8 cellular contexts compared by ENCODE assay signal in the genomic region with DNA sequence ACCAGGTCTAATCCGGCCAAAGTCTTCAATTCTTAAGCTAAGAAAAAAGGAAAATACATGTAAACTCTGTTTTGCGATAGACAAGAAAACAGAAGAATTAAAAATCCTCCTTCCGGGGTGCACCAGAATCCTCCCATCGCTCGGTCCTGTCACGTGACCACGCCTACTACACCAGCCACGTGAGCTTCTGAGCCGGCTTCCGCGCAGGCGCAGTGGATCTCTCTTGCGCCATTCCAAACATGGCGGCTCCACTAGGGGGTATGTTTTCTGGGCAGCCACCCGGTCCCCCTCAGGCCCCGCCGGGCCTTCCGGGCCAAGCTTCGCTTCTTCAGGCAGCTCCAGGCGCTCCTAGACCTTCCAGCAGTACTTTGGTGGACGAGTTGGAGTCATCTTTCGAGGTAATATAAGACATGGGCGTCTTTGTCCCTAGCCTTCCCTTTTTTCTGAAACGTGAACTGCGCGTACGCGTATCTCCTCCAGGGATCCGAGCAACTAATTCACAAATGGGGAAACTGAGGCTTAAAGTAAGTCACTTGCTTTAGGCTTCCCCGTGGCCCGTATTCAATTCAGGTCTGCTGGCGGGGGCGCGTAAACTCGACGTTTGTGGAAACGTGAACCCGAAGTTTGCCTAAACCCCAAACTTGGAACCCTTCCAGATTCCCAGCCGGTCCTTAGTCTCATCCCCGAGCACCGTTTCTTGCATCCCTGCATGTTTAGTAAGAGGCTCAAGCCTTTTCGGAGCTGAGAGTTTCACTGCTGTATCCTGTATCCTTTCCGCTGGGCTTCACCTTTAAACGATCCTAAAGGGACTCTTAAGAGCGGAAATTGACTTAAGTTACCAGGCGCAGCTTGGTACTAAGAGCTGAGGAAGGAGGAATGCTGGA. TPM values are rescaled to one million over a fixed set of nuclear protein-coding genes. Genes with fewer than 3 reads are reported as not detected.
DNase-seq lines count a peak whose midpoint lies in the region; FAIRE-seq and TF ChIP-seq lines count a peak whose summit lies in the region.

A gene with protein sequence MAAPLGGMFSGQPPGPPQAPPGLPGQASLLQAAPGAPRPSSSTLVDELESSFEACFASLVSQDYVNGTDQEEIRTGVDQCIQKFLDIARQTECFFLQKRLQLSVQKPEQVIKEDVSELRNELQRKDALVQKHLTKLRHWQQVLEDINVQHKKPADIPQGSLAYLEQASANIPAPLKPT (plus strand): TSS at position 226 of the 884 bp plus-strand sequence. CDS start 14 bp downstream, at position 240.

- peak within 1 kb of the TSS; percentile 96 for H3K9ac ChIP-seq in Loucy (ENCODE audit: low read depth, low read length, poor library complexity, severe bottlenecking)
- H3K9ac ChIP-seq in neural cell (ENCODE audit: low read length), result peak within 1 kb of the TSS; percentile 78

- H3K4me2 ChIP-seq in Loucy (ENCODE audit: low read depth, low read length, poor library complexity, severe bottlenecking) (peak within 1 kb of the TSS; percentile 94), neural cell (ENCODE audit: low read length) (peak within 1 kb of the TSS; percentile 86)

- peak within 1 kb of the TSS; percentile 64 for H3K27ac ChIP-seq in neural cell (ENCODE audit: low read length)
- H3K27ac ChIP-seq in stomach, result peak within 1 kb of the TSS; percentile 87 to 92 (median 91)

- DNase-seq in ELR (ENCODE audit: low read depth), result peak; percentile 96
- DNase-seq in H54 (ENCODE audit: insufficient read length, low spot score), result peak; percentile 77
- DNase-seq in SHP77 treated with DMSO at 0.1 percent for 48 hours (lab: John Stamatoyannopoulos, UW), result peak; percentile 35
- DNase-seq in activated effector memory CD4-positive, alpha-beta T cell treated with anti-CD3 and anti-CD28 coated beads, Interleukin-2, amount 50 U/mL, for 16 hours, result peak; percentile 98
- peak; percentile 96 for DNase-seq in fibroblast of villous mesenchyme (ENCODE audit: low read depth)
- DNase-seq in stomach, result peak; percentile 98

- no peaks in the 10 kb centered on the region for H3K9me2 ChIP-seq in Loucy (replicated peaks; ENCODE audit: low read depth, low read length)
- no peaks in the 10 kb centered on the region for H3K9me2 ChIP-seq in neural cell (ENCODE audit: insufficient read depth, low read length)

- TF ChIP-seq RAD21 in neural cell (conservative IDR thresholded peaks at IDR 0.05), result peak; percentile 52

- no peak for FAIRE-seq in H54 (lab: Jason Lieb, UNC)

- peaks cover 43% of the 10 kb centered on the region for H3K4me1 ChIP-seq in Loucy (ENCODE audit: insufficient read depth, low read length, poor library complexity, severe bottlenecking)
- peaks cover 29 to 57% (median 40%) of the 10 kb centered on the region in 4 donors for H3K4me1 ChIP-seq in stomach

- peaks cover 2% of the 10 kb centered on the region; the same call in 1 of the 2 replicates for H3K36me3 ChIP-seq in Loucy (ENCODE audit: insufficient read depth, low read length)
- H3K36me3 ChIP-seq in neural cell (ENCODE audit: insufficient read depth, low read length), result no peaks in the 10 kb centered on the region
- peaks cover 0 to 33% (median 28%) of the 10 kb centered on the region in 4 donors for H3K36me3 ChIP-seq in stomach

- peaks cover 47% of the 10 kb centered on the region for H4K20me1 ChIP-seq in Loucy (ENCODE audit: insufficient read depth, low read length, poor library complexity, severe bottlenecking)
- no peaks in the 10 kb centered on the region for H4K20me1 ChIP-seq in neural cell (ENCODE audit: insufficient read depth)

- H3K27me3 ChIP-seq in Loucy (ENCODE audit: insufficient read depth, low read length, poor library complexity, severe bottlenecking) (no peaks in the 10 kb centered on the region), neural cell (ENCODE audit: insufficient read depth, low read depth, low read length) (no peaks in the 10 kb centered on the region), stomach (no peaks in the 10 kb centered on the region)

- H3K4me3 ChIP-seq in Loucy (ENCODE audit: low read length, poor library complexity, severe bottlenecking) (peak within 1 kb of the TSS; percentile 92), fibroblast of villous mesenchyme (ENCODE audit: low read depth, low read length) (peak within 1 kb of the TSS; percentile 97), neural cell (ENCODE audit: low read length) (peak within 1 kb of the TSS; percentile 77), stomach (peak within 1 kb of the TSS; percentile 85 to 99 (median 94))

- H2AFZ ChIP-seq in Loucy (ENCODE audit: low read length) (peak within 1 kb of the TSS; percentile 99), neural cell (ENCODE audit: low read depth, low read length) (peak within 1 kb of the TSS; percentile 81)

- 0 to 1% (median 0%) methylated on average over 46 of the region's 46 CpGs for WGBS in stomach, 5 donors

- TF ChIP-seq EP300 in neural cell (conservative IDR thresholded peaks at IDR 0.05; ENCODE audit: poor library complexity, severe bottlenecking), result peak; percentile 43
- no peak for TF ChIP-seq EP300 in stomach (IDR thresholded peaks at IDR 0.05)

- no peaks in the 10 kb centered on the region for H3F3A ChIP-seq in Loucy (ENCODE audit: low read depth)
- H3F3A ChIP-seq in neural cell (ENCODE audit: insufficient read depth, low read length, poor library complexity, severe bottlenecking), result no peaks in the 10 kb centered on the region

- TF ChIP-seq CTCF in Loucy (conservative IDR thresholded peaks at IDR 0.05; ENCODE audit: low read length) (no peak), fibroblast of villous mesenchyme (IDR thresholded peaks at IDR 0.05; ENCODE audit: insufficient read depth, low read depth, low read length) (no peak), neural cell (IDR thresholded peaks at IDR 0.05; ENCODE audit: poor library complexity, severe bottlenecking) (peak; percentile 44), stomach (IDR thresholded peaks at IDR 0.05) (peak in 1 of 7 experiments; percentile 18)

- H3K9me3 ChIP-seq in Loucy (ENCODE audit: insufficient read depth, low read depth, low read length) (no peaks in the 10 kb centered on the region), neural cell (ENCODE audit: low read length) (no peaks in the 10 kb centered on the region), stomach (no peaks in the 10 kb centered on the region)

- peak; percentile 77 for TF ChIP-seq POLR2A in H54 (IDR thresholded peaks at IDR 0.05; ENCODE audit: low read depth, low read length)
- TF ChIP-seq POLR2A in stomach (IDR thresholded peaks at IDR 0.05), result peak in 2 of 4 donors; percentile 39 to 81

- H3K79me2 ChIP-seq in Loucy (ENCODE audit: insufficient read depth, low read length), result peaks cover 58% of the 10 kb centered on the region
- peaks cover 47% of the 10 kb centered on the region for H3K79me2 ChIP-seq in neural cell (replicated peaks; ENCODE audit: insufficient read depth, low read length)

- intact Hi-C loops in stomach (cut with DNase I; ENCODE audit: low total_unique reads), result loop anchor here (5.0 kb wide), 1 partner anchor 32 kb away; no protein-coding TSS in a partner anchor

TF ChIP-seq in neural cell, 6 proteins besides CTCF, POLR2A, EP300 and RAD21:
- TF ChIP-seq TAF1 (IDR thresholded peaks at IDR 0.05; ENCODE audit: low read depth) (peak; percentile 77), EZH2 (IDR thresholded peaks at IDR 0.05; ENCODE audit: borderline replicate concordance, insufficient read depth, low read length, poor library complexity, severe bottlenecking) (no peak), MXI1 (conservative IDR thresholded peaks at IDR 0.05; ENCODE audit: poor library complexity, severe bottlenecking) (peak; percentile 82), SMC3 (conservative IDR thresholded peaks at IDR 0.05; ENCODE audit: poor library complexity) (peak; percentile 61), POLR2AphosphoS5 (IDR thresholded peaks at IDR 0.05) (peak; percentile 95)
- TF ChIP-seq, protein P1, sequence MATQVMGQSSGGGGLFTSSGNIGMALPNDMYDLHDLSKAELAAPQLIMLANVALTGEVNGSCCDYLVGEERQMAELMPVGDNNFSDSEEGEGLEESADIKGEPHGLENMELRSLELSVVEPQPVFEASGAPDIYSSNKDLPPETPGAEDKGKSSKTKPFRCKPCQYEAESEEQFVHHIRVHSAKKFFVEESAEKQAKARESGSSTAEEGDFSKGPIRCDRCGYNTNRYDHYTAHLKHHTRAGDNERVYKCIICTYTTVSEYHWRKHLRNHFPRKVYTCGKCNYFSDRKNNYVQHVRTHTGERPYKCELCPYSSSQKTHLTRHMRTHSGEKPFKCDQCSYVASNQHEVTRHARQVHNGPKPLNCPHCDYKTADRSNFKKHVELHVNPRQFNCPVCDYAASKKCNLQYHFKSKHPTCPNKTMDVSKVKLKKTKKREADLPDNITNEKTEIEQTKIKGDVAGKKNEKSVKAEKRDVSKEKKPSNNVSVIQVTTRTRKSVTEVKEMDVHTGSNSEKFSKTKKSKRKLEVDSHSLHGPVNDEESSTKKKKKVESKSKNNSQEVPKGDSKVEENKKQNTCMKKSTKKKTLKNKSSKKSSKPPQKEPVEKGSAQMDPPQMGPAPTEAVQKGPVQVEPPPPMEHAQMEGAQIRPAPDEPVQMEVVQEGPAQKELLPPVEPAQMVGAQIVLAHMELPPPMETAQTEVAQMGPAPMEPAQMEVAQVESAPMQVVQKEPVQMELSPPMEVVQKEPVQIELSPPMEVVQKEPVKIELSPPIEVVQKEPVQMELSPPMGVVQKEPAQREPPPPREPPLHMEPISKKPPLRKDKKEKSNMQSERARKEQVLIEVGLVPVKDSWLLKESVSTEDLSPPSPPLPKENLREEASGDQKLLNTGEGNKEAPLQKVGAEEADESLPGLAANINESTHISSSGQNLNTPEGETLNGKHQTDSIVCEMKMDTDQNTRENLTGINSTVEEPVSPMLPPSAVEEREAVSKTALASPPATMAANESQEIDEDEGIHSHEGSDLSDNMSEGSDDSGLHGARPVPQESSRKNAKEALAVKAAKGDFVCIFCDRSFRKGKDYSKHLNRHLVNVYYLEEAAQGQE (IDR thresholded peaks at IDR 0.05; ENCODE audit: borderline replicate concordance), result peak; percentile 87
TF ChIP-seq in neural cell: peak in this region for 5.

RNA-seq across cellular contexts. Expression of the gene that starts here (rescaled TPM):
- total RNA-seq in fibroblast of villous mesenchyme (10.0 and 13.0 TPM in 2 replicates), stomach (10 to 100 TPM; 10.6 to 43.5 (median 17.9) TPM)
- polyA plus RNA-seq in neural cell (31.8 and 33.7 TPM in 2 replicates), stomach (10 to 100 TPM in 2 of 3 donors, 1 to 10 TPM in 1; 6.5 to 15.0 (median 13.0) TPM)
- polyA minus RNA-seq in neural cell, result 45.0 and 50.5 TPM in 2 replicates

Comparison
In these comparisons a context has a peak if more than half of its experiments do, and no peak if none do; other contexts are left out.
1. Peak in every context shown above with its lines: DNase-seq, H3K4me3 ChIP-seq and H3K27ac ChIP-seq.
2. DNase-seq: peak in every context shown above with its lines; median percentile 98 in activated effector memory CD4-positive, alpha-beta T cell treated with anti-CD3 and anti-CD28 coated beads, Interleukin-2, amount 50 U/mL, for 16 hours; 98 in stomach; 96 in ELR; 96 in fibroblast of villous mesenchyme; 77 in H54; 35 in SHP77 treated with DMSO at 0.1 percent for 48 hours.